Comparison of ENCODE assay signal across 9 cellular contexts in genomic region chr7:141702047-141702567, GRCh38. TPM values are rescaled to one million over a fixed set of nuclear protein-coding genes. Genes with fewer than 3 reads are reported as not detected.
DNase-seq lines count a peak whose midpoint lies in the region; ATAC-seq, FAIRE-seq and TF ChIP-seq lines count a peak whose summit lies in the region.
"Had no signal": no experiment of that assay in that cellular context is flagged by ENCODE, and none has a peak within 500 bp of the region (broad histone marks: within the 10 kb centered on the region; RNA-seq: fewer than 3 reads in every experiment).

Gene DENND11, minus strand, starts transcription at chr7:141702166. Its CDS starts 13 bp downstream, at chr7:141702153.

- no peak for FAIRE-seq in H1 (lab: Jason Lieb, UNC)
- FAIRE-seq: A204.1 had no signal

- no peak within 1 kb of the TSS for H2BK15ac ChIP-seq in H1 (ENCODE audit: low read length)

- no peak within 1 kb of the TSS for H2AK5ac ChIP-seq in H1 (ENCODE audit: low read depth, low read length)

- peaks cover 42% of the 10 kb centered on the region for H3K4me1 Mint-ChIP-seq in activated CD8-positive, alpha-beta T cell treated with anti-CD3 and anti-CD28 coated beads for 36 hours (ENCODE audit: low read depth)
- H3K4me1 Mint-ChIP-seq in mesothelial cell of epicardium = peaks cover 16% of the 10 kb centered on the region

- H3K4me3 Mint-ChIP-seq in activated CD8-positive, alpha-beta T cell treated with anti-CD3 and anti-CD28 coated beads for 36 hours = peak within 1 kb of the TSS; percentile 71
- peak within 1 kb of the TSS; percentile 71 for H3K4me3 Mint-ChIP-seq in mesothelial cell of epicardium

- H4K20me1 ChIP-seq in H1 (replicated peaks in 1 of 2; ENCODE audit: control insufficient read depth in 1 of 2, insufficient read depth in 2 of 2, low read length in 2 of 2) = peaks cover 0 to 2% of the 10 kb centered on the region in 2 experiments

- H3K9me3 ChIP-seq in H1 (ENCODE audit: insufficient read depth in 2 of 2, low read depth in 1 of 2, low read length in 1 of 2) = no peaks in the 10 kb centered on the region

- CTCF ChIA-PET in activated CD8-positive, alpha-beta T cell treated with anti-CD3 and anti-CD28 coated beads for 36 hours (lab: Charles Lee) = interaction anchor here (2.1 to 4.5 kb wide), 3 partner anchors 12 to 48 kb away, joined by 6 to 28 read pairs (median 23); partner anchors contain the start of gene SSBP1
- CTCF ChIA-PET in H1 (lab: Charles Lee; ENCODE audit: partially characterized antibody) = interaction anchor here (0.7 to 1.6 kb wide), 5 partner anchors 15 to 35 kb away, joined by 3 to 7 read pairs (median 4); no protein-coding TSS in a partner anchor

- peak; percentile 84 for ATAC-seq in HG02588 (IDR thresholded peaks at IDR 0.05; ENCODE audit: unreplicated experiment)
- peak; percentile 74 for ATAC-seq in activated CD8-positive, alpha-beta T cell treated with anti-CD3 and anti-CD28 coated beads for 36 hours

- H3K27me3 Mint-ChIP-seq in activated CD8-positive, alpha-beta T cell treated with anti-CD3 and anti-CD28 coated beads for 36 hours = peaks cover 2% of the 10 kb centered on the region
- H3K27me3 Mint-ChIP-seq in mesothelial cell of epicardium (ENCODE audit: low read depth) = peaks cover 8% of the 10 kb centered on the region

- H2BK120ac ChIP-seq in H1 (replicated peaks; ENCODE audit: low read depth, low read length) = no peak within 1 kb of the TSS

- H3K14ac ChIP-seq in H1 (ENCODE audit: insufficient read length) = no peak within 1 kb of the TSS

- H3K23me2 ChIP-seq in H1 (ENCODE audit: low read depth, low read length) = peaks cover 3% of the 10 kb centered on the region; the same call in 1 of the 2 replicates

- peaks cover 0 to 13% (median 10%) of the 10 kb centered on the region in 4 experiments; a peak in 6 of 7 replicates for H3K4me1 ChIP-seq in H1 (replicated peaks in 1 of 4; ENCODE audit: control insufficient read depth in 3 of 4, insufficient read depth in 4 of 4, low read length in 3 of 4)

- H2AFZ ChIP-seq in H1 (ENCODE audit: low read length) = peak within 1 kb of the TSS; percentile 92; the same call in 1 of the 2 replicates

- H4K8ac ChIP-seq in H1 (ENCODE audit: extremely low read depth, insufficient read depth, low read length) = peak within 1 kb of the TSS; percentile 69; the same call in 1 of the 2 replicates

- peak within 1 kb of the TSS; percentile 68 for H3K27ac Mint-ChIP-seq in activated CD8-positive, alpha-beta T cell treated with anti-CD3 and anti-CD28 coated beads for 36 hours
- peak within 1 kb of the TSS; percentile 1 for H3K27ac Mint-ChIP-seq in mesothelial cell of epicardium

- H3K79me2 ChIP-seq in H1 (ENCODE audit: control insufficient read depth in 1 of 2, insufficient read depth in 2 of 2, low read length in 2 of 2) = peaks cover 0 to 37% of the 10 kb centered on the region in 2 experiments; a peak in 2 of 4 replicates

- no peaks in the 10 kb centered on the region for H3K36me3 ChIP-seq in H1 (ENCODE audit: control insufficient read depth in 2 of 4, insufficient read depth in 4 of 4, low read length in 3 of 4)

- peaks cover 2% of the 10 kb centered on the region for H3K36me3 Mint-ChIP-seq in activated CD8-positive, alpha-beta T cell treated with anti-CD3 and anti-CD28 coated beads for 36 hours (ENCODE audit: low read depth)
- H3K36me3 Mint-ChIP-seq in mesothelial cell of epicardium = no peaks in the 10 kb centered on the region

- H2BK12ac ChIP-seq in H1 (ENCODE audit: low read depth, low read length) = no peak within 1 kb of the TSS

- intact Hi-C loops in activated CD8-positive, alpha-beta T cell treated with anti-CD3 and anti-CD28 coated beads for 36 hours (cut with micrococcal nuclease) = no loop called here

- peak within 1 kb of the TSS; percentile 63 to 82 (median 69) for H3K4me3 ChIP-seq in H1 (ENCODE audit: extremely low read depth in 1 of 4, insufficient read depth in 2 of 4, low read depth in 3 of 4, low read length in 4 of 4)

- H2BK20ac ChIP-seq in H1 (ENCODE audit: low read length) = no peak within 1 kb of the TSS

- POLR2A ChIA-PET in activated CD8-positive, alpha-beta T cell treated with anti-CD3 and anti-CD28 coated beads for 36 hours (lab: Charles Lee) = interaction anchor here (1.4 to 3.3 kb wide), 4 partner anchors 31 to 55 kb away, joined by 3 to 13 read pairs (median 6); partner anchors contain the start of gene SSBP1
- POLR2A ChIA-PET in H1 (lab: Charles Lee; ENCODE audit: partially characterized antibody) = interaction anchor here (1.1 to 3.6 kb wide), 7 partner anchors 10 to 38 kb away, joined by 3 to 16 read pairs (median 3); no protein-coding TSS in a partner anchor

- H3K27ac ChIP-seq in H1 (ENCODE audit: low read depth, low read length) = no peak within 1 kb of the TSS

- no peak within 1 kb of the TSS for H4K91ac ChIP-seq in H1 (replicated peaks; ENCODE audit: insufficient read length, low read length)

- TF ChIP-seq RAD21 in H1 (IDR thresholded peaks at IDR 0.05 in 1 of 2, conservative IDR thresholded peaks at IDR 0.05 in 1 of 2; ENCODE audit: low read depth in 2 of 2, low read length in 2 of 2) = no peak

- H2BK5ac ChIP-seq in H1 (ENCODE audit: low read depth, low read length) = peak within 1 kb of the TSS; percentile 37; the same call in 1 of the 2 replicates

- H3K79me1 ChIP-seq in H1 (ENCODE audit: low read depth, low read length) = no peaks in the 10 kb centered on the region; the same call in 1 of the 2 replicates

- H3K4ac ChIP-seq in H1 (replicated peaks; ENCODE audit: insufficient read length, low read depth, low read length) = no peak within 1 kb of the TSS

- 2% methylated on average over 29 of the region's 62 CpGs; no CpG with 5 or more reads in 1 of the 2 experiments for WGBS in H1 (ENCODE audit: extremely low coverage in 1 of 2, insufficient coverage in 1 of 2, insufficient read length in 1 of 2, insufficient replicate concordance in 2 of 2, low coverage in 1 of 2, low lambda C conversion rate in 2 of 2, missing lambda C conversion rate in 1 of 2), 2 experiments

- no peak for TF ChIP-seq EP300 in H1 (IDR thresholded peaks at IDR 0.05; ENCODE audit: borderline replicate concordance in 1 of 2, low read depth in 2 of 2, low read length in 2 of 2)

- no peaks in the 10 kb centered on the region for H3K9me3 Mint-ChIP-seq in activated CD8-positive, alpha-beta T cell treated with anti-CD3 and anti-CD28 coated beads for 36 hours
- no peaks in the 10 kb centered on the region for H3K9me3 Mint-ChIP-seq in mesothelial cell of epicardium

- TF ChIP-seq POLR2A in H1 (IDR thresholded peaks at IDR 0.05; ENCODE audit: control extremely low read depth in 1 of 2, low read depth in 2 of 2, low read length in 2 of 2) = peak in 1 of 2 experiments; percentile 41; a peak in 1 of 3 replicates

- no peak within 1 kb of the TSS for H3K56ac ChIP-seq in H1 (replicated peaks; ENCODE audit: insufficient read length, low read depth, low read length)

- peaks cover 0 to 8% (median 5%) of the 10 kb centered on the region in 4 experiments; a peak in 3 of 7 replicates for H3K27me3 ChIP-seq in H1 (replicated peaks in 1 of 4; ENCODE audit: control insufficient read depth in 3 of 4, extremely low read depth in 1 of 4, insufficient read depth in 3 of 4, low read length in 3 of 4)

- H3K23ac ChIP-seq in H1 (ENCODE audit: insufficient read length) = no peak within 1 kb of the TSS

- H3K4me2 ChIP-seq in H1 (ENCODE audit: insufficient read depth in 1 of 2, low read depth in 2 of 2, low read length in 2 of 2) = peak within 1 kb of the TSS; percentile 86 to 93

- peak; percentile 82 for DNase-seq in DMS 273 (lab: John Stamatoyannopoulos, UW; ENCODE audit: unreplicated experiment)
- DNase-seq in DMS 273 treated with DMSO at 0.1 percent for 48 hours (lab: John Stamatoyannopoulos, UW) = no peak
- DNase-seq in NCI-H2029 treated with DMSO at 0.1 percent for 48 hours (lab: John Stamatoyannopoulos, UW) = peak; percentile 40
- peak; percentile 34 for DNase-seq in activated CD8-positive, alpha-beta T cell treated with anti-CD3 and anti-CD28 coated beads for 36 hours
- peak in 1 of 2 experiments; percentile 61 for DNase-seq in H1 (ENCODE audit: low read depth in 1 of 2, low spot score in 2 of 2)
- peak; percentile 44 to 66 for DNase-seq in mesothelial cell of epicardium (ENCODE audit: low spot score in 2 of 2, unreplicated experiment in 2 of 2)
- peak; percentile 23 to 37 for DNase-seq in stimulated activated CD8-positive, alpha-beta memory T cell treated with anti-CD3 and anti-CD28 coated beads, Interleukin-2, amount 100 ng/mL, for 48 hours (ENCODE audit: low read depth in 2 of 2)

- H4K5ac ChIP-seq in H1 (ENCODE audit: insufficient read length, low read depth, low read length) = peak within 1 kb of the TSS; percentile 68

- H3K9ac ChIP-seq in H1 (replicated peaks in 1 of 4; ENCODE audit: extremely low read depth in 1 of 4, low read depth in 3 of 4, low read length in 3 of 4) = peak within 1 kb of the TSS; percentile 7 to 61 (median 50); a peak in 6 of 7 replicates

- TF ChIP-seq CTCF in activated CD8-positive, alpha-beta T cell treated with anti-CD3 and anti-CD28 coated beads for 36 hours (IDR thresholded peaks at IDR 0.05) = no peak
- TF ChIP-seq CTCF in H1 (IDR thresholded peaks at IDR 0.05; ENCODE audit: control extremely low read depth in 1 of 3, insufficient read depth in 1 of 3, low read depth in 1 of 3, low read length in 3 of 3) = no peak
- TF ChIP-seq CTCF in mesothelial cell of epicardium (IDR thresholded peaks at IDR 0.05; ENCODE audit: unreplicated experiment) = no peak

- peak within 1 kb of the TSS; percentile 33; the same call in 1 of the 2 replicates for H3K18ac ChIP-seq in H1 (ENCODE audit: extremely low read depth, low read length)

TF ChIP-seq in H1, 55 proteins besides CTCF, POLR2A, EP300 and RAD21 (continues in another document):
- TF ChIP-seq RBBP5 (IDR thresholded peaks at IDR 0.05; ENCODE audit: borderline replicate concordance, low read depth, low read length) (peak; percentile 20; the same call in 1 of the 2 replicates), SIN3A (conservative IDR thresholded peaks at IDR 0.05 in 1 of 2, IDR thresholded peaks at IDR 0.05 in 1 of 2; ENCODE audit: low read depth in 1 of 2, low read length in 2 of 2) (0 out of 4 replicates have a peak, but pooled peaks of 1 of the 2 experiments have one; percentile 1), BACH1 (IDR thresholded peaks at IDR 0.05; ENCODE audit: low read length) (peak; percentile 39; the same call in 1 of the 2 replicates), GABPA (IDR thresholded peaks at IDR 0.05; ENCODE audit: borderline replicate concordance, insufficient read depth, low read length) (no peak)

RNA-seq across cellular contexts. Expression of gene DENND11, which starts in this region (rescaled TPM):
- 10 to 100 TPM; 28.6 to 32.2 TPM for total RNA-seq in activated CD8-positive, alpha-beta T cell treated with anti-CD3 and anti-CD28 coated beads for 36 hours
- 26.8 and 27.1 TPM in 2 replicates for total RNA-seq in H1 (2021; fragmentation: NEBNext Ultra II Directional; extraction: Animal tissue kit (Norgen Biotek cat#: 25700))
- polyA plus RNA-seq in H1 (2011; rRNA removed) = 8.0 and 9.3 TPM in 2 replicates
- polyA plus RNA-seq in H1 (2011; cell fraction: cytosol; rRNA removed) = 10.4 TPM
- polyA plus RNA-seq in H1 (2011; cell fraction: nucleus; rRNA removed) = 18.7 TPM
- polyA plus RNA-seq in H1 (2012, experiment 1 of 2) = 10.8 to 17.5 TPM (median 15.2 TPM) in 4 replicates
- 1.5 TPM for polyA plus RNA-seq in H1 (2012, experiment 2 of 2)
- polyA plus RNA-seq in H1 (2013, experiment 1 of 2) = 10.6 TPM
- 10.2 TPM for polyA plus RNA-seq in H1 (2013, experiment 2 of 2)
- polyA minus RNA-seq in H1 (2011; rRNA and poly(A)+ RNA removed) = 29.4 and 39.9 TPM in 2 replicates
- 13.5 TPM for polyA minus RNA-seq in H1 (2011; cell fraction: cytosol; rRNA and poly(A)+ RNA removed)
- 17.7 TPM for polyA minus RNA-seq in H1 (2011; cell fraction: nucleus; rRNA and poly(A)+ RNA removed)
- total RNA-seq in mesothelial cell of epicardium = 22.4 to 22.7 TPM (median 22.7 TPM) in 3 replicates
